Comparison of ENCODE assay signal across 7 cellular contexts in the genomic region with DNA sequence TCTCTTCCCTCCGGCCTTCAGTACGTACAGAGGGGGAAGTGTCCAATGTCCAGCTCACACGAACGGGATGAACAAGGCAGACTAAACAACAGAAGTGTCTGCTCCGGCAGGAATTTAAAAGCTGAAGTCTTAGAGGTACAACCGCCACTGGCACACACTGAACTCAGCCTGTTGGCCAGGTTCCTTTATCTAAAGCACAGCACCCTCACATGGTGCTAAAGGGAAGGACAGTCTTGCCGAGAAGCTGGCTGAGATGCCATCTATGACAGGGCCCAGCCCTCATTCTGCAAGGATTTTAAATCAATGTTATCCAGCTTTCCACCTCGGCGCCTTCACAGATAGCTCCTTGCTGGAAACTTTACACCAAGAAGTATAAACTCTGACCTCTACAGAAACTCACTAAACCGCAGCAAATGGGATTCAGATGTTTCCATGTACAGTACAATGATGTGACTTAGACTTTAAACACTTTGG. TPM values are rescaled to one million over a fixed set of nuclear protein-coding genes. Genes with fewer than 3 reads are reported as not detected.
A peak's percentile ranks its signal among the peaks of the same experiment; 100 is the strongest.
DNase-seq lines count a peak whose midpoint lies in the region; ATAC-seq and TF ChIP-seq lines count a peak whose summit lies in the region.

No MANE protein-coding gene starts in this region.

- peak in 3 of 5 experiments; percentile 33 to 74 (median 51) for DNase-seq in T-helper 2 cell
- DNase-seq in central memory CD4-positive, alpha-beta T cell = peak; percentile 70
- peak; percentile 37 for DNase-seq in kidney epithelial cell (ENCODE audit: low read depth)
- peak in 2 of 3 experiments; percentile 20 to 39 for DNase-seq in stimulated activated CD4-positive, alpha-beta T cell treated with anti-CD3 and anti-CD28 coated beads, TNF-alpha, amount 100 ng/mL, for 24 hours (ENCODE audit: low read depth in 3 of 3)

- TF ChIP-seq CTCF in GM12873 (IDR thresholded peaks at IDR 0.05; ENCODE audit: insufficient read depth, low read depth, low read length, missing control alignments) (peak; percentile 56), Loucy (conservative IDR thresholded peaks at IDR 0.05; ENCODE audit: low read length) (peak; percentile 85), kidney epithelial cell (IDR thresholded peaks at IDR 0.05; ENCODE audit: insufficient read depth, low read length, poor library complexity, severe bottlenecking) (peak; percentile 65)

- H3K4me2 ChIP-seq in Loucy (ENCODE audit: low read depth, low read length, poor library complexity, severe bottlenecking) = peak overlapping the region; percentile 60

- peak overlapping the region; percentile 58 for H3K9ac ChIP-seq in Loucy (ENCODE audit: low read depth, low read length, poor library complexity, severe bottlenecking)

- H3K4me3 ChIP-seq in Loucy (ENCODE audit: low read length, poor library complexity, severe bottlenecking) (peak overlapping the region; percentile 64), kidney epithelial cell (ENCODE audit: low read depth, low read length) (no peak overlapping the region)

- no peak for ATAC-seq in HG02870 (IDR thresholded peaks at IDR 0.05; ENCODE audit: unreplicated experiment)

- H3F3A ChIP-seq in Loucy (ENCODE audit: low read depth) = no peaks in the 10 kb centered on the region

- no peaks in the 10 kb centered on the region for H3K9me3 ChIP-seq in Loucy (ENCODE audit: insufficient read depth, low read depth, low read length)

- no peaks in the 10 kb centered on the region for H3K9me2 ChIP-seq in Loucy (replicated peaks; ENCODE audit: low read depth, low read length)

- no peaks in the 10 kb centered on the region for H4K20me1 ChIP-seq in Loucy (ENCODE audit: insufficient read depth, low read length, poor library complexity, severe bottlenecking)

- H3K36me3 ChIP-seq in Loucy (ENCODE audit: insufficient read depth, low read length) = no peaks in the 10 kb centered on the region
- no peaks in the 10 kb centered on the region for H3K36me3 ChIP-seq in kidney epithelial cell (ENCODE audit: control insufficient read depth, insufficient read depth, low read length)

- H2AFZ ChIP-seq in Loucy (ENCODE audit: low read length) = peak overlapping the region; percentile 77

- no peaks in the 10 kb centered on the region for H3K79me2 ChIP-seq in Loucy (ENCODE audit: insufficient read depth, low read length)

- H3K27me3 ChIP-seq in Loucy (ENCODE audit: insufficient read depth, low read length, poor library complexity, severe bottlenecking) (no peaks in the 10 kb centered on the region), kidney epithelial cell (ENCODE audit: control insufficient read depth, insufficient read depth, low read length) (peaks cover 13% of the 10 kb centered on the region)

- H3K4me1 ChIP-seq in Loucy (ENCODE audit: insufficient read depth, low read length, poor library complexity, severe bottlenecking) = peaks cover 34% of the 10 kb centered on the region

RNA-seq across cellular contexts. Expression of gene ADAMTS17, which starts 2.8 kb away (rescaled TPM):
- total RNA-seq in kidney epithelial cell = 2.3 and 2.8 TPM in 2 replicates
